In genomic region chr10:3093996-3094395, GRCh38 we compare ENCODE assay signal across 12 cellular contexts. TPM values are rescaled to one million over a fixed set of nuclear protein-coding genes. Genes with fewer than 3 reads are reported as not detected.
A peak's percentile ranks its signal among the peaks of the same experiment; 100 is the strongest.
DNase-seq lines count a peak whose midpoint lies in the region; ATAC-seq and TF ChIP-seq lines count a peak whose summit lies in the region.
"Had no signal": no experiment of that assay in that cellular context is flagged by ENCODE, and none has a peak within 500 bp of the region (broad histone marks: within the 10 kb centered on the region; RNA-seq: fewer than 3 reads in every experiment).

No MANE protein-coding gene starts in this region.

- peaks cover 45% of the 10 kb centered on the region for H3K36me3 ChIP-seq in RWPE2 (ENCODE audit: low read depth)
- H3K36me3 ChIP-seq in endodermal cell (ENCODE audit: control insufficient read depth, insufficient read depth, low read length), result no peaks in the 10 kb centered on the region
- H3K36me3 ChIP-seq: upper lobe of right lung had no signal

- ATAC-seq in activated CD4-positive, alpha-beta T cell treated with anti-CD3 and anti-CD28 coated beads for 36 hours, result no peak
- ATAC-seq in RWPE2 (ENCODE audit: low read depth), result no peak
- no peak for ATAC-seq in HG03159 (IDR thresholded peaks at IDR 0.05; ENCODE audit: unreplicated experiment)
- ATAC-seq: activated T-cell treated with anti-CD3 and anti-CD28 coated beads, Interleukin-2, amount 50 U/mL, for 4 hours; sciatic nerve had no signal

- H3K27ac Mint-ChIP-seq in activated CD4-positive, alpha-beta T cell treated with anti-CD3 and anti-CD28 coated beads for 36 hours, result peak overlapping the region; percentile 86
- H3K27ac Mint-ChIP-seq in endodermal cell, result peak overlapping the region; percentile 95

- CTCF ChIA-PET in activated CD4-positive, alpha-beta T cell treated with anti-CD3 and anti-CD28 coated beads for 36 hours (lab: Charles Lee), result no interaction called here

- H3K27me3 Mint-ChIP-seq in activated CD4-positive, alpha-beta T cell treated with anti-CD3 and anti-CD28 coated beads for 36 hours, result no peaks in the 10 kb centered on the region
- no peaks in the 10 kb centered on the region for H3K27me3 Mint-ChIP-seq in endodermal cell (ENCODE audit: insufficient read depth)

- H3K4me1 ChIP-seq in RWPE2 (ENCODE audit: insufficient read depth, poor library complexity, severe bottlenecking), result peaks cover 81% of the 10 kb centered on the region
- H3K4me1 ChIP-seq in endodermal cell (ENCODE audit: control insufficient read depth, insufficient read depth, low read length), result peaks cover 22% of the 10 kb centered on the region

- peaks cover 65% of the 10 kb centered on the region for H3K36me3 Mint-ChIP-seq in activated CD4-positive, alpha-beta T cell treated with anti-CD3 and anti-CD28 coated beads for 36 hours (ENCODE audit: low read depth)
- peaks cover 17% of the 10 kb centered on the region for H3K36me3 Mint-ChIP-seq in endodermal cell (ENCODE audit: low read depth)

- TF ChIP-seq CTCF in RWPE2 (IDR thresholded peaks at IDR 0.05; ENCODE audit: poor library complexity, severe bottlenecking) (no peak), endodermal cell (conservative IDR thresholded peaks at IDR 0.05) (no peak)

- POLR2A ChIA-PET in activated CD4-positive, alpha-beta T cell treated with anti-CD3 and anti-CD28 coated beads for 36 hours (lab: Charles Lee), result interaction anchor here (0.6 kb wide), 1 partner anchor 15 kb away, joined by 4 read pairs; no protein-coding TSS in a partner anchor

- intact Hi-C loops in activated CD4-positive, alpha-beta T cell treated with anti-CD3 and anti-CD28 coated beads for 36 hours (cut with DNase I, micrococcal nuclease), result loop anchor here in 1 of 2 experiments (2.0 to 10.0 kb wide), 2 partner anchors 133 to 781 kb away; no protein-coding TSS in a partner anchor

- H3K9me3 ChIP-seq in RWPE2 (ENCODE audit: severe bottlenecking), result no peaks in the 10 kb centered on the region
- no peaks in the 10 kb centered on the region for H3K9me3 ChIP-seq in endodermal cell (ENCODE audit: control insufficient read depth, low read length)
- H3K9me3 ChIP-seq: upper lobe of right lung had no signal

- no peak for DNase-seq in activated CD4-positive, alpha-beta T cell treated with anti-CD3 and anti-CD28 coated beads for 36 hours
- DNase-seq in activated CD4-positive, alpha-beta T cell treated with anti-CD3 and anti-CD28 coated beads for 48 hours, result no peak
- no peak for DNase-seq in RWPE2 (ENCODE audit: low spot score)
- DNase-seq in endodermal cell, result no peak
- peak; percentile 64 for DNase-seq in renal cortical epithelial cell (ENCODE audit: low read depth)
- no peak for DNase-seq in DMS153 (lab: John Stamatoyannopoulos, UW)
- no peak for DNase-seq in stimulated activated CD4-positive, alpha-beta T cell treated with anti-CD3 and anti-CD28 coated beads, Interleukin-4, amount 100 ng/mL, for 1 hour
- DNase-seq: activated T-cell treated with anti-CD3 and anti-CD28 coated beads, Interleukin-2, amount 50 U/mL, for 4 hours; NCI-H345; upper lobe of right lung had no signal

- H3K4me1 Mint-ChIP-seq in activated CD4-positive, alpha-beta T cell treated with anti-CD3 and anti-CD28 coated beads for 36 hours, result peaks cover 66% of the 10 kb centered on the region
- H3K4me1 Mint-ChIP-seq in endodermal cell, result peaks cover 59% of the 10 kb centered on the region

- H3K4me3 ChIP-seq in RWPE2 (ENCODE audit: severe bottlenecking) (no peak overlapping the region), endodermal cell (ENCODE audit: low read length) (no peak overlapping the region)
- H3K4me3 ChIP-seq: upper lobe of right lung had no signal

- peak overlapping the region; percentile 23 for H3K4me3 Mint-ChIP-seq in activated CD4-positive, alpha-beta T cell treated with anti-CD3 and anti-CD28 coated beads for 36 hours
- H3K4me3 Mint-ChIP-seq in endodermal cell, result peak overlapping the region; percentile 15
- H3K4me3 Mint-ChIP-seq: activated T-cell treated with anti-CD3 and anti-CD28 coated beads, Interleukin-2, amount 50 U/mL, for 4 hours had no signal

- no peaks in the 10 kb centered on the region for H3K9me3 Mint-ChIP-seq in activated CD4-positive, alpha-beta T cell treated with anti-CD3 and anti-CD28 coated beads for 36 hours (ENCODE audit: low read depth)
- H3K9me3 Mint-ChIP-seq in endodermal cell, result no peaks in the 10 kb centered on the region
- H3K9me3 Mint-ChIP-seq: activated T-cell treated with anti-CD3 and anti-CD28 coated beads, Interleukin-2, amount 50 U/mL, for 4 hours had no signal

- H3K27ac ChIP-seq in RWPE2 (ENCODE audit: poor library complexity, severe bottlenecking) (peak overlapping the region; percentile 99), endodermal cell (ENCODE audit: low read depth, low read length) (no peak overlapping the region)
- H3K27ac ChIP-seq: upper lobe of right lung had no signal

- no peak overlapping the region for H3K9ac ChIP-seq in endodermal cell (ENCODE audit: extremely low read depth, low read length, poor library complexity, severe bottlenecking)

- 94 to 100% methylated on average over 4 to 5 of the region's 5 CpGs for WGBS in endodermal cell (ENCODE audit: insufficient coverage in 1 of 2, insufficient read length in 1 of 2), 2 experiments

- H3K27me3 ChIP-seq in RWPE2 (ENCODE audit: insufficient read depth, poor library complexity, severe bottlenecking), result no peaks in the 10 kb centered on the region
- H3K27me3 ChIP-seq in endodermal cell (ENCODE audit: control insufficient read depth, insufficient read depth, low read length, poor library complexity, severe bottlenecking), result no peaks in the 10 kb centered on the region
- H3K27me3 ChIP-seq: upper lobe of right lung had no signal

RNA-seq across cellular contexts. Expression of gene PFKP, which starts 26.6 kb away (rescaled TPM):
- 100 to 1,000 TPM; 231 to 239 TPM for total RNA-seq in activated CD4-positive, alpha-beta T cell treated with anti-CD3 and anti-CD28 coated beads for 36 hours
- 10 to 100 TPM; 58.0 to 82.3 TPM for total RNA-seq in endodermal cell
- 42.3 TPM for polyA plus RNA-seq in endodermal cell (2013, experiment 1 of 2)
- 39.7 TPM for polyA plus RNA-seq in endodermal cell (2013, experiment 2 of 2)
- total RNA-seq in renal cortical epithelial cell, result 565 and 603 TPM in 2 replicates
